In the genomic region with DNA sequence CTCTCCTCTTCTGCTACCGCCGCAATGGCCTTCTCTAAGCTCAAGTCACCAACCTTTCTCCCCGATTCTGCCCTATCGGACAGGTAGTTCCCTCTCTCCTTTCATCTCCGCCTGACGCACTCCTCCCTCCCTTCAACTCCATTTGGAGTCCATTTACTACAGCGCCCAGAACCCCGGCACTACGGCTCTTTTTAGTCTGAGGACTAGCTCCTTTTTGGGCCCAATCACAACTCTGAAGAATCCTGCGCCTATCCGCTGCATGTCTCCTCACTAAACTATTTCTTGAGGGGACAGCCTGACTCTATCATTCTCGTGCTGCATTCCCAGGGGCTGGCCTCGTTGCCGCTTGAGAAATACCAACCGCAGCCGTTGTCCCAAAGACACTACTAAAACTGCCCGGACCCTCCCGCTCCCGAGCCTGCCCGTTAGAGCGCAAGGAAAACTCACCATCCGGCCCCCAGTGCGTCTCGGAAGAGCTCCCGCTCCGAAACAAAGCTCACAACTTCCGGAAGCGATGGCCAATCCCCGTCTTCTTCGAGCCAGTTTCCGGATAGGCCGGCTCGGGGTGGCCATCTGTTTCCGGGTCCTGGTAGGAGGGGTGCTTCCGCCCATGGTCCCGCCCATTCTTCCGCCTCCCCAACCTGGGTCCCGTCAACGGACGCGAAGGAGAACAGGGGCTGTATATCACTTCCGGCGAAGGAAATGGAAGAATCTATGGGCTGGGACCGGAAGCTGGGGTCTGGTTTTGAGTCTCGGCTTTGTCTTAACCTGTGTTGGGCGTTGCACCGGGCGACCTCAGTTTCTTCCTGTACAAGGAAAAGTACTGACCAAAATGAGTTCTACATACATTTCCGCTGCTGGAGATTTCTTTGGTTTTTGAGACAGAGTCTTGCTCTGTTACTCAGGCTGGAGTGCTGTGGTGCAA, we compare ENCODE assay signal across 8 cellular contexts. TPM values are rescaled to one million over a fixed set of nuclear protein-coding genes. Genes with fewer than 3 reads are reported as not detected.
DNase-seq lines count a peak whose midpoint lies in the region; ATAC-seq and TF ChIP-seq lines count a peak whose summit lies in the region.

TSS of gene TPRKB (minus strand) at position 491 of the 925 bp plus-strand sequence. CDS start 2,776 bp downstream, outside the sequence.

- H3K9ac ChIP-seq in BLaER1: peak within 1 kb of the TSS; percentile 82

- CTCF ChIA-PET in activated CD4-positive, alpha-beta T cell treated with anti-CD3 and anti-CD28 coated beads, Interleukin-2, amount 10 ng/mL, durations not matched to agents 7 days and 5 days (lab: Charles Lee): interaction anchor here (0.6 to 1.8 kb wide), 8 partner anchors 11 to 383 kb away, joined by 3 to 5 read pairs (median 4); partner anchors contain the start of gene DUSP11

- peak within 1 kb of the TSS; percentile 83 for H3K4me2 ChIP-seq in BLaER1

- POLR2A ChIA-PET in activated CD4-positive, alpha-beta T cell treated with anti-CD3 and anti-CD28 coated beads, Interleukin-2, amount 10 ng/mL, durations not matched to agents 7 days and 5 days (lab: Charles Lee): interaction anchor here (0.7 to 1.0 kb wide), 3 partner anchors 92 to 507 kb away, joined by 3 to 7 read pairs (median 3); partner anchors contain the start of genes BOLA3 and STAMBP

- peak within 1 kb of the TSS; percentile 89 for H3K27ac Mint-ChIP-seq in activated CD4-positive, alpha-beta T cell treated with anti-CD3 and anti-CD28 coated beads, Interleukin-2, amount 10 ng/mL, durations not matched to agents 7 days and 5 days
- H3K27ac Mint-ChIP-seq in dendritic cell treated with granulocyte-macrophage colony-stimulating factor and Interleukin-4, amounts not matched to agents 40 ng/mL and 50 ng/mL, for 4 days: peak within 1 kb of the TSS; percentile 83

- H3K4me3 ChIP-seq in BLaER1: peak within 1 kb of the TSS; percentile 81
- H3K4me3 ChIP-seq in left lung: peak within 1 kb of the TSS; percentile 48 to 83

- peaks cover 33% of the 10 kb centered on the region for H3K36me3 Mint-ChIP-seq in activated CD4-positive, alpha-beta T cell treated with anti-CD3 and anti-CD28 coated beads, Interleukin-2, amount 10 ng/mL, durations not matched to agents 7 days and 5 days (ENCODE audit: low read depth)
- peaks cover 57% of the 10 kb centered on the region for H3K36me3 Mint-ChIP-seq in dendritic cell treated with granulocyte-macrophage colony-stimulating factor and Interleukin-4, amounts not matched to agents 40 ng/mL and 50 ng/mL, for 4 days (ENCODE audit: low read depth)

- intact Hi-C loops in dendritic cell treated with granulocyte-macrophage colony-stimulating factor and Interleukin-4, amounts not matched to agents 40 ng/mL and 50 ng/mL, for 4 days (cut with micrococcal nuclease): loop anchor here (1.0 to 10.0 kb wide), 3 partner anchors 21 to 52 kb away; no protein-coding TSS in a partner anchor
- intact Hi-C loops in left lung (cut with DNase I): no loop called here

- H3K27me3 Mint-ChIP-seq in activated CD4-positive, alpha-beta T cell treated with anti-CD3 and anti-CD28 coated beads, Interleukin-2, amount 10 ng/mL, durations not matched to agents 7 days and 5 days: no peaks in the 10 kb centered on the region
- peaks cover 2% of the 10 kb centered on the region for H3K27me3 Mint-ChIP-seq in dendritic cell treated with granulocyte-macrophage colony-stimulating factor and Interleukin-4, amounts not matched to agents 40 ng/mL and 50 ng/mL, for 4 days

- H3K36me3 ChIP-seq in BLaER1: peaks cover 41% of the 10 kb centered on the region
- peaks cover 0 to 31% of the 10 kb centered on the region in 2 donors for H3K36me3 ChIP-seq in left lung

- peak; percentile 93 for ATAC-seq in GM19328 (IDR thresholded peaks at IDR 0.05; ENCODE audit: unreplicated experiment)
- ATAC-seq in HG03520 (IDR thresholded peaks at IDR 0.05; ENCODE audit: unreplicated experiment): peak; percentile 94
- peak; percentile 100 for ATAC-seq in left lung

- H3K27me3 ChIP-seq in BLaER1 (no peaks in the 10 kb centered on the region), left lung (no peaks in the 10 kb centered on the region)

- peaks cover 16% of the 10 kb centered on the region for H3K4me1 Mint-ChIP-seq in activated CD4-positive, alpha-beta T cell treated with anti-CD3 and anti-CD28 coated beads, Interleukin-2, amount 10 ng/mL, durations not matched to agents 7 days and 5 days
- H3K4me1 Mint-ChIP-seq in dendritic cell treated with granulocyte-macrophage colony-stimulating factor and Interleukin-4, amounts not matched to agents 40 ng/mL and 50 ng/mL, for 4 days (ENCODE audit: low read depth): peaks cover 14% of the 10 kb centered on the region

- H3K9me3 ChIP-seq in BLaER1 (no peaks in the 10 kb centered on the region), left lung (no peaks in the 10 kb centered on the region)

- DNase-seq in NCI-H69 (lab: John Stamatoyannopoulos, UW) (peak; percentile 97), left lung (peak; percentile 94 to 97)
- DNase-seq in activated CD4-positive, alpha-beta T cell treated with anti-CD3 and anti-CD28 coated beads, Interleukin-2, amount 10 ng/mL, durations not matched to agents 7 days and 5 days: peak; percentile 98
- DNase-seq in stimulated activated CD4-positive, alpha-beta T cell treated with anti-CD3 and anti-CD28 coated beads, Interleukin-2, amount 100 ng/mL, for 48 hours: peak; percentile 94

- TF ChIP-seq CTCF in left lung (IDR thresholded peaks at IDR 0.05): no peak

- H3K9me3 Mint-ChIP-seq in activated CD4-positive, alpha-beta T cell treated with anti-CD3 and anti-CD28 coated beads, Interleukin-2, amount 10 ng/mL, durations not matched to agents 7 days and 5 days: no peaks in the 10 kb centered on the region
- peaks cover 7% of the 10 kb centered on the region for H3K9me3 Mint-ChIP-seq in dendritic cell treated with granulocyte-macrophage colony-stimulating factor and Interleukin-4, amounts not matched to agents 40 ng/mL and 50 ng/mL, for 4 days

- H3K27ac ChIP-seq in BLaER1 (peak within 1 kb of the TSS; percentile 83), left lung (peak within 1 kb of the TSS; percentile 65 to 86)

- peak within 1 kb of the TSS; percentile 95 for H3K4me3 Mint-ChIP-seq in activated CD4-positive, alpha-beta T cell treated with anti-CD3 and anti-CD28 coated beads, Interleukin-2, amount 10 ng/mL, durations not matched to agents 7 days and 5 days
- H3K4me3 Mint-ChIP-seq in dendritic cell treated with granulocyte-macrophage colony-stimulating factor and Interleukin-4, amounts not matched to agents 40 ng/mL and 50 ng/mL, for 4 days: peak within 1 kb of the TSS; percentile 86

- H3K4me1 ChIP-seq in BLaER1: peaks cover 17% of the 10 kb centered on the region
- H3K4me1 ChIP-seq in left lung: peaks cover 10 to 12% of the 10 kb centered on the region in 2 donors

- H4K20me1 ChIP-seq in BLaER1: no peaks in the 10 kb centered on the region

RNA-seq across cellular contexts. Expression of gene TPRKB, which starts in this region (rescaled TPM):
- total RNA-seq in activated CD4-positive, alpha-beta T cell treated with anti-CD3 and anti-CD28 coated beads, Interleukin-2, amount 10 ng/mL, durations not matched to agents 7 days and 5 days: 10 to 100 TPM; 33.6 to 39.5 TPM
- total RNA-seq in left lung: 10 to 100 TPM; 15.3 to 20.2 TPM

Comparison
In these comparisons a context has a peak if more than half of its experiments do, and no peak if none do; other contexts are left out.
1. Peak in every context shown above with its lines: DNase-seq, ATAC-seq, H3K4me3 ChIP-seq and H3K27ac ChIP-seq.